1 cellular context compared by ENCODE assay signal in the genomic region with DNA sequence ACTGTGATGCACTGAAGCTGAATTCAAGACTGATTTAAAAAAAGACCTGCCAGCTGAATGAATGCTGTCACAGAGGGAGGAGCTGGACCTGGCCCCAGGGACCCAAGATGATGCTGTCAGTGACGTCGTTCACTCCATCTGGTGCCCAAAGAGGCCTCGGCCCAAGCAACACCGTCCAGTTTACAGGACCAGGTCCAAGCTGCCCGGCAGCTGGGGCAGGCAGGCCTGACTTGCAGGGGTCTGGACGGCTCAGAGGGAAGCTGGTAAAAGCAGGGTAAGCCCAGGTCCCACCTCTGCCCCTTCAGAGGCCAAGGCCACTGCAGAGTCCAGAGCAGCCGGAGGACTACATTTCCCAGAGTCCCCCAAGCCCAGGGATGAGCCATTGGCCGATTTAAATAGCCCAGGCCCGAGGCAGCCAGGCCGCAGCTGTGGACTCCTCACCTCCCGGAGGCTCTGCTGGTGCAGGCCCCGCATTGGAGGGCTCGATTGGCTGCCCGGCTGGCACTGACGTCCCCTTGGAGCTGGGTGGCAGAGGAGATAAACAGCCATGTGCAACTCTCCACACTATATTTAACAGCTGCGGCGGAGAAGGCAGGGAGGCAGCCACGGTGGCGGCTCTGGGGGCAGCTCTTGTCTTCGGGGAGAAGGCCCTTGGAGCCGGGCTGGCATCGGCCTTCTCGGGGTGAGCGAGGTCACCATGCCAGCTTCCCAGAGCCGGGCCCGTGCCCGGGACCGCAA.
A peak's percentile ranks its signal among the peaks of the same experiment; 100 is the strongest.
TF ChIP-seq lines count a peak whose summit lies in the region.

A gene (plus strand): TSS at position 423 of the 738 bp plus-strand sequence. CDS start 275 bp downstream, at position 698.

TF ChIP-seq in HepG2, 621 proteins besides CTCF, POLR2A, EP300 and RAD21 (continued from another document):
- TF ChIP-seq, protein P1, sequence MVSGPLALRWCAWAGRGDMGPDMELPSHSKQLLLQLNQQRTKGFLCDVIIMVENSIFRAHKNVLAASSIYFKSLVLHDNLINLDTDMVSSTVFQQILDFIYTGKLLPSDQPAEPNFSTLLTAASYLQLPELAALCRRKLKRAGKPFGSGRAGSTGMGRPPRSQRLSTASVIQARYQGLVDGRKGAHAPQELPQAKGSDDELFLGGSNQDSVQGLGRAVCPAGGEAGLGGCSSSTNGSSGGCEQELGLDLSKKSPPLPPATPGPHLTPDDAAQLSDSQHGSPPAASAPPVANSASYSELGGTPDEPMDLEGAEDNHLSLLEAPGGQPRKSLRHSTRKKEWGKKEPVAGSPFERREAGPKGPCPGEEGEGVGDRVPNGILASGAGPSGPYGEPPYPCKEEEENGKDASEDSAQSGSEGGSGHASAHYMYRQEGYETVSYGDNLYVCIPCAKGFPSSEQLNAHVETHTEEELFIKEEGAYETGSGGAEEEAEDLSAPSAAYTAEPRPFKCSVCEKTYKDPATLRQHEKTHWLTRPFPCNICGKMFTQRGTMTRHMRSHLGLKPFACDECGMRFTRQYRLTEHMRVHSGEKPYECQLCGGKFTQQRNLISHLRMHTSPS (CRISPR knock-in tag; IDR thresholded peaks at IDR 0.05; ENCODE audit: low read depth), result peak; percentile 57; the same call in 1 of the 2 replicates
- TF ChIP-seq NFKB2 (CRISPR knock-in tag; IDR thresholded peaks at IDR 0.05; ENCODE audit: borderline replicate concordance), result no peak
- TF ChIP-seq PHB2 (IDR thresholded peaks at IDR 0.05; ENCODE audit: partially characterized antibody), result no peak
- TF ChIP-seq, protein P2, sequence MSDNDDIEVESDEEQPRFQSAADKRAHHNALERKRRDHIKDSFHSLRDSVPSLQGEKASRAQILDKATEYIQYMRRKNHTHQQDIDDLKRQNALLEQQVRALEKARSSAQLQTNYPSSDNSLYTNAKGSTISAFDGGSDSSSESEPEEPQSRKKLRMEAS (IDR thresholded peaks at IDR 0.05), result 0 out of 2 replicates have a peak, but pooled peaks have one; percentile 39
- TF ChIP-seq, protein P3, sequence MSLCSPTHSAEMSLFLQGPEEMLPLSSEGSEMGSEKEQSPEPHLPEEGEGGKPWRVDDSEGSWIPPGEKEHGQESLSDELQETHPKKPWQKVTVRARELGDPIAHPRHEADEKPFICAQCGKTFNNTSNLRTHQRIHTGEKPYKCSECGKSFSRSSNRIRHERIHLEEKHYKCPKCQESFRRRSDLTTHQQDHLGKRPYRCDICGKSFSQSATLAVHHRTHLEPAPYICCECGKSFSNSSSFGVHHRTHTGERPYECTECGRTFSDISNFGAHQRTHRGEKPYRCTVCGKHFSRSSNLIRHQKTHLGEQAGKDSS (CRISPR knock-in tag; IDR thresholded peaks at IDR 0.05; ENCODE audit: borderline replicate concordance, low read depth), result 0 out of 2 replicates have a peak, but pooled peaks have one; percentile 59
- TF ChIP-seq ZNF224 (CRISPR knock-in tag; IDR thresholded peaks at IDR 0.05), result no peak
- no peak for TF ChIP-seq TBL1XR1 (IDR thresholded peaks at IDR 0.05; ENCODE audit: borderline replicate concordance, low read length, partially characterized antibody)
